ENCODE assay signal across 1 cellular context in genomic region chr3:15724446-15724845, GRCh38.
TF ChIP-seq lines count a peak whose summit lies in the region.

No MANE protein-coding gene starts in this region.

TF ChIP-seq in SK-N-SH treated with all-trans-retinoic acid at 6 μM for 48 hours, 23 proteins besides CTCF, POLR2A, EP300 and RAD21 (continued from another document):
- TF ChIP-seq CSRNP3 (CRISPR knock-in tag; IDR thresholded peaks at IDR 0.05) (no peak), ISL1 (CRISPR knock-in tag; IDR thresholded peaks at IDR 0.05) (no peak), ZNF70 (CRISPR knock-in tag; IDR thresholded peaks at IDR 0.05) (no peak), TCF4 (CRISPR knock-in tag; IDR thresholded peaks at IDR 0.05; ENCODE audit: borderline replicate concordance) (no peak), TOX (CRISPR knock-in tag; IDR thresholded peaks at IDR 0.05; ENCODE audit: borderline replicate concordance) (no peak), BACH2 (CRISPR knock-in tag; IDR thresholded peaks at IDR 0.05; ENCODE audit: borderline replicate concordance) (no peak), ZFP3 (CRISPR knock-in tag; IDR thresholded peaks at IDR 0.05) (no peak), SNAI2 (CRISPR knock-in tag; IDR thresholded peaks at IDR 0.05) (no peak), ZC3H10 (CRISPR knock-in tag; IDR thresholded peaks at IDR 0.05) (no peak), GLIS3 (CRISPR knock-in tag; IDR thresholded peaks at IDR 0.05) (no peak)
- TF ChIP-seq, protein P1, sequence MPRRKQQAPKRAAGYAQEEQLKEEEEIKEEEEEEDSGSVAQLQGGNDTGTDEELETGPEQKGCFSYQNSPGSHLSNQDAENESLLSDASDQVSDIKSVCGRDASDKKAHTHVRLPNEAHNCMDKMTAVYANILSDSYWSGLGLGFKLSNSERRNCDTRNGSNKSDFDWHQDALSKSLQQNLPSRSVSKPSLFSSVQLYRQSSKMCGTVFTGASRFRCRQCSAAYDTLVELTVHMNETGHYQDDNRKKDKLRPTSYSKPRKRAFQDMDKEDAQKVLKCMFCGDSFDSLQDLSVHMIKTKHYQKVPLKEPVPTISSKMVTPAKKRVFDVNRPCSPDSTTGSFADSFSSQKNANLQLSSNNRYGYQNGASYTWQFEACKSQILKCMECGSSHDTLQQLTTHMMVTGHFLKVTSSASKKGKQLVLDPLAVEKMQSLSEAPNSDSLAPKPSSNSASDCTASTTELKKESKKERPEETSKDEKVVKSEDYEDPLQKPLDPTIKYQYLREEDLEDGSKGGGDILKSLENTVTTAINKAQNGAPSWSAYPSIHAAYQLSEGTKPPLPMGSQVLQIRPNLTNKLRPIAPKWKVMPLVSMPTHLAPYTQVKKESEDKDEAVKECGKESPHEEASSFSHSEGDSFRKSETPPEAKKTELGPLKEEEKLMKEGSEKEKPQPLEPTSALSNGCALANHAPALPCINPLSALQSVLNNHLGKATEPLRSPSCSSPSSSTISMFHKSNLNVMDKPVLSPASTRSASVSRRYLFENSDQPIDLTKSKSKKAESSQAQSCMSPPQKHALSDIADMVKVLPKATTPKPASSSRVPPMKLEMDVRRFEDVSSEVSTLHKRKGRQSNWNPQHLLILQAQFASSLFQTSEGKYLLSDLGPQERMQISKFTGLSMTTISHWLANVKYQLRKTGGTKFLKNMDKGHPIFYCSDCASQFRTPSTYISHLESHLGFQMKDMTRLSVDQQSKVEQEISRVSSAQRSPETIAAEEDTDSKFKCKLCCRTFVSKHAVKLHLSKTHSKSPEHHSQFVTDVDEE (CRISPR knock-in tag; IDR thresholded peaks at IDR 0.05): no peak
